Comparison of ENCODE assay signal across 22 cellular contexts in genomic region chr13:33318744-33319143, GRCh38. TPM values are rescaled to one million over a fixed set of nuclear protein-coding genes. Genes with fewer than 3 reads are reported as not detected.
"Had no signal": no experiment of that assay in that cellular context is flagged by ENCODE, and none has a peak within 500 bp of the region (broad histone marks: within the 10 kb centered on the region; RNA-seq: fewer than 3 reads in every experiment).

No MANE protein-coding gene starts in this region.

- DNase-seq: activated CD4-positive, alpha-beta memory T cell treated with anti-CD3 and anti-CD28 coated beads for 36 hours; activated CD4-positive, alpha-beta T cell treated with anti-CD3 and anti-CD28 coated beads, Interleukin-2, amount 10 ng/mL, durations not matched to agents 7 days and 5 days; activated CD4-positive, CD25-positive, alpha-beta regulatory T cell; activated CD8-positive, alpha-beta memory T cell treated with anti-CD3 and anti-CD28 coated beads for 24 hours; activated effector memory CD4-positive, alpha-beta T cell treated with anti-CD3 and anti-CD28 coated beads, Interleukin-2, amount 50 U/mL, for 16 hours; activated naive CD4-positive, alpha-beta T cell treated with Interleukin-2 at 50 U/mL for 16 hours; activated naive CD8-positive, alpha-beta T cell treated with anti-CD3 and anti-CD28 coated beads, Interleukin-2, amount 50 U/mL, for 24 hours; activated T-cell treated with anti-CD3 and anti-CD28 coated beads, Interleukin-2, amount 50 U/mL, for 4 hours; amniotic stem cell; body of pancreas; NCI-H1105 treated with DMSO at 0.1 percent for 48 hours; NCI-H1436 treated with DMSO at 0.1 percent for 48 hours; NCI-H187; NCI-H2081 treated with DMSO at 0.1 percent for 48 hours; NCI-H446; NCI-H524; SIG-M5; T-helper 17 cell; T1000 had no signal

- H3K4me3 ChIP-seq: ascending aorta, body of pancreas had no signal

- ATAC-seq: activated naive CD4-positive, alpha-beta T cell treated with anti-CD3 and anti-CD28 coated beads, Interleukin-2, amount 50 U/mL, for 72 hours; activated naive CD8-positive, alpha-beta T cell treated with anti-CD3 and anti-CD28 coated beads, Interleukin-2, amount 50 U/mL, for 24 hours; activated T-cell treated with anti-CD3 and anti-CD28 coated beads, Interleukin-2, amount 50 U/mL, for 4 hours; body of pancreas; T-helper 17 cell had no signal

- H3K9me3 ChIP-seq: body of pancreas had no signal

- H3K27me3 ChIP-seq: ascending aorta, body of pancreas had no signal

- H3K4me1 ChIP-seq: body of pancreas had no signal

- H3K36me3 ChIP-seq: ascending aorta had no signal

- H3K27ac ChIP-seq: ascending aorta, body of pancreas, VCaP had no signal

RNA-seq across cellular contexts. Expression of gene STARD13, which starts 33.2 kb away (rescaled TPM):
- total RNA-seq: T-helper 17 cell had no signal
